Comparison of ENCODE assay signal across 22 cellular contexts in the genomic region with DNA sequence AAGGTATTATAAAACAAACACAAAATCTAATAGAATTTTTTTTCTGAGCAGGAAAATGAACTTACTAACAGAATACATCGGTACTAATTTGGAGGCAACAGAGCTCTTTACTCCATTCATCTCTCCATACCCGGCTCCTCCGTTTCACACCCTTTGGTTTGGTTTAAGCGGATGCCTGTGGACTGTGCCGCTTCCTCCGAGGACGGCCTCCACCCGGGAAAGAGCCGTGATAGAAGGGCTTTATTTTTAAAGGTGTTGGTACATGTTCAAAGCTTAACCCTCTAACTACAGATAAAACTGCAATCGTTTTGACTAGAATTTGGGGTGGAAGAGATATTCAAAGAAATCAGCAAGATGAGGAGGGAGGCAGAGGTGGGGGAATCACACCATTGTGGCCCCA. TPM values are rescaled to one million over a fixed set of nuclear protein-coding genes. Genes with fewer than 3 reads are reported as not detected.
DNase-seq lines count a peak whose midpoint lies in the region; ATAC-seq and TF ChIP-seq lines count a peak whose summit lies in the region.
"Had no signal": no experiment of that assay in that cellular context is flagged by ENCODE, and none has a peak within 500 bp of the region (broad histone marks: within the 10 kb centered on the region; RNA-seq: fewer than 3 reads in every experiment).

No MANE protein-coding gene starts in this region.

- H3F3A ChIP-seq in neural progenitor cell (ENCODE audit: low read depth): peaks cover 29% of the 10 kb centered on the region

- DNase-seq in T-helper 1 cell (no peak), H9 (peak; percentile 20), endodermal cell (peak; percentile 48), neural progenitor cell (ENCODE audit: low spot score) (no peak), HPDE6-E6E7 (ENCODE audit: extremely low spot score) (no peak), putamen (ENCODE audit: low spot score) (no peak)
- DNase-seq: activated CD4-positive, alpha-beta memory T cell treated with anti-CD3 and anti-CD28 coated beads for 36 hours; amniotic stem cell; Calu3; cerebellar nuclear complex; effector CD4-positive, alpha-beta T cell; EL; NCI-H1105; NCI-H524 treated with DMSO at 0.1 percent for 48 hours; pancreas; stimulated activated CD4-positive, alpha-beta T cell treated with anti-CD3 and anti-CD28 coated beads, Interleukin-2, amount 100 ng/mL, for 24 hours; stimulated activated naive CD8-positive, alpha-beta T cell treated with anti-CD3 and anti-CD28 coated beads, Interleukin-15, Interleukin-2, amounts not matched to agents 100 U/mL and 50 U/mL, for 24 hours had no signal

- H3K9ac ChIP-seq in H9 (ENCODE audit: extremely low read depth, insufficient read length, low read length) (no peak overlapping the region), endodermal cell (ENCODE audit: extremely low read depth, low read length, poor library complexity, severe bottlenecking) (no peak overlapping the region), neural progenitor cell (no peak overlapping the region)

- no peak overlapping the region for H4K5ac ChIP-seq in H9 (ENCODE audit: insufficient read length, low read depth, low read length)

- TF ChIP-seq CTCF in H9 (conservative IDR thresholded peaks at IDR 0.05) (no peak), endodermal cell (conservative IDR thresholded peaks at IDR 0.05) (no peak), neural progenitor cell (IDR thresholded peaks at IDR 0.05) (no peak)

- no peak overlapping the region for H2BK5ac ChIP-seq in H9 (ENCODE audit: insufficient read length, low read length)

- H3K4me3 Mint-ChIP-seq in T-helper 1 cell treated with Interleukin-12 subunit alpha and Interleukin-12 subunit beta and Interleukin-4 antibody, amounts not matched to agents 30 μg/mL and 1 μg/mL, for 36 hours: peak overlapping the region; percentile 2
- peak overlapping the region in 1 of 2 experiments; percentile 87; a peak in 3 of 5 replicates for H3K4me3 Mint-ChIP-seq in H9
- H3K4me3 Mint-ChIP-seq in endodermal cell: peak overlapping the region; percentile 67
- peak overlapping the region; percentile 50 for H3K4me3 Mint-ChIP-seq in neural progenitor cell
- H3K4me3 Mint-ChIP-seq: activated CD4-positive, alpha-beta memory T cell treated with anti-CD3 and anti-CD28 coated beads for 36 hours had no signal

- H2BK15ac ChIP-seq in H9 (ENCODE audit: low read depth, low read length): no peak overlapping the region

- no peak overlapping the region for H2BK120ac ChIP-seq in H9 (ENCODE audit: low read depth, low read length, poor library complexity, severe bottlenecking)

- no peaks in the 10 kb centered on the region for H3K9me3 Mint-ChIP-seq in T-helper 1 cell treated with Interleukin-12 subunit alpha and Interleukin-12 subunit beta and Interleukin-4 antibody, amounts not matched to agents 30 μg/mL and 1 μg/mL, for 36 hours
- H3K9me3 Mint-ChIP-seq in H9 (peaks cover 4 to 12% of the 10 kb centered on the region in 2 experiments), endodermal cell (peaks cover 20% of the 10 kb centered on the region), neural progenitor cell (peaks cover 18% of the 10 kb centered on the region)
- H3K9me3 Mint-ChIP-seq: activated CD4-positive, alpha-beta memory T cell treated with anti-CD3 and anti-CD28 coated beads for 36 hours had no signal

- no peaks in the 10 kb centered on the region for H3K36me3 Mint-ChIP-seq in T-helper 1 cell treated with Interleukin-12 subunit alpha and Interleukin-12 subunit beta and Interleukin-4 antibody, amounts not matched to agents 30 μg/mL and 1 μg/mL, for 36 hours (ENCODE audit: low read depth)
- H3K36me3 Mint-ChIP-seq in H9 (ENCODE audit: insufficient read depth in 1 of 3, low read depth in 3 of 3): peaks cover 2 to 25% (median 24%) of the 10 kb centered on the region in 3 experiments; a peak in 5 of 7 replicates
- H3K36me3 Mint-ChIP-seq in endodermal cell (ENCODE audit: low read depth): peaks cover 22% of the 10 kb centered on the region
- no peaks in the 10 kb centered on the region for H3K36me3 Mint-ChIP-seq in neural progenitor cell
- H3K36me3 Mint-ChIP-seq: activated CD4-positive, alpha-beta memory T cell treated with anti-CD3 and anti-CD28 coated beads for 36 hours had no signal

- no peak overlapping the region for H3K14ac ChIP-seq in H9 (ENCODE audit: insufficient read depth, low read length)

- H3K4me2 ChIP-seq in H9 (ENCODE audit: insufficient read depth, insufficient read length, low read length) (no peak overlapping the region), neural progenitor cell (peak overlapping the region; percentile 85)

- H2BK12ac ChIP-seq in H9 (ENCODE audit: insufficient read length, low read depth, low read length): no peak overlapping the region

- H4K91ac ChIP-seq in H9 (ENCODE audit: insufficient read length, low read depth, low read length): no peak overlapping the region

- H3K27ac Mint-ChIP-seq in T-helper 1 cell treated with Interleukin-12 subunit alpha and Interleukin-12 subunit beta and Interleukin-4 antibody, amounts not matched to agents 30 μg/mL and 1 μg/mL, for 36 hours: no peak overlapping the region
- H3K27ac Mint-ChIP-seq in H9: no peak overlapping the region
- no peak overlapping the region for H3K27ac Mint-ChIP-seq in endodermal cell
- H3K27ac Mint-ChIP-seq in neural progenitor cell: no peak overlapping the region
- H3K27ac Mint-ChIP-seq: activated CD4-positive, alpha-beta memory T cell treated with anti-CD3 and anti-CD28 coated beads for 36 hours had no signal

- peaks cover 12% of the 10 kb centered on the region for H3K23me2 ChIP-seq in H9 (ENCODE audit: insufficient read length, low read depth, low read length, poor library complexity, severe bottlenecking)

- no peak overlapping the region for H3K27ac ChIP-seq in H9 (ENCODE audit: insufficient read length, low read depth, low read length)
- no peak overlapping the region for H3K27ac ChIP-seq in endodermal cell (ENCODE audit: low read depth, low read length)
- H3K27ac ChIP-seq in neural progenitor cell: no peak overlapping the region
- H3K27ac ChIP-seq: 22Rv1, pancreas had no signal

- H2AK5ac ChIP-seq in H9 (ENCODE audit: insufficient read length, low read length): no peak overlapping the region

- no peak overlapping the region for H3T11ph ChIP-seq in H9 (ENCODE audit: low read length)

- H3K79me1 ChIP-seq in H9 (ENCODE audit: insufficient read depth, low read depth, low read length, poor library complexity, severe bottlenecking): no peaks in the 10 kb centered on the region

- no peak overlapping the region for H3K4ac ChIP-seq in H9 (ENCODE audit: low read depth, low read length)

- H3K4me3 ChIP-seq in endodermal cell (ENCODE audit: low read length) (peak overlapping the region; percentile 75), neural progenitor cell (no peak overlapping the region)

- H3K56ac ChIP-seq in H9 (ENCODE audit: insufficient read length, low read depth, low read length): no peak overlapping the region

- no peaks in the 10 kb centered on the region for H3K36me3 ChIP-seq in endodermal cell (ENCODE audit: control insufficient read depth, insufficient read depth, low read length)
- no peaks in the 10 kb centered on the region for H3K36me3 ChIP-seq in neural progenitor cell
- H3K36me3 ChIP-seq: pancreas had no signal

- H3K18ac ChIP-seq in H9 (ENCODE audit: insufficient read length, low read depth, low read length): no peak overlapping the region

- H3K23ac ChIP-seq in H9 (ENCODE audit: insufficient read length, low read depth, low read length): no peak overlapping the region

- H3K27me3 ChIP-seq in H9 (ENCODE audit: insufficient read depth, low read length): peaks cover 24% of the 10 kb centered on the region; the same call in 1 of the 2 replicates
- H3K27me3 ChIP-seq in endodermal cell (ENCODE audit: control insufficient read depth, insufficient read depth, low read length, poor library complexity, severe bottlenecking): peaks cover 38% of the 10 kb centered on the region
- peaks cover 56% of the 10 kb centered on the region for H3K27me3 ChIP-seq in neural progenitor cell
- H3K27me3 ChIP-seq: pancreas had no signal

- H3K4me1 ChIP-seq in H9 (ENCODE audit: insufficient read depth, low read length) (peaks cover 9% of the 10 kb centered on the region), endodermal cell (ENCODE audit: control insufficient read depth, insufficient read depth, low read length) (peaks cover 4% of the 10 kb centered on the region), neural progenitor cell (peaks cover 42% of the 10 kb centered on the region)
- H3K4me1 ChIP-seq: pancreas had no signal

- peaks cover 2% of the 10 kb centered on the region for H3K4me1 Mint-ChIP-seq in T-helper 1 cell treated with Interleukin-12 subunit alpha and Interleukin-12 subunit beta and Interleukin-4 antibody, amounts not matched to agents 30 μg/mL and 1 μg/mL, for 36 hours (ENCODE audit: low read depth)
- H3K4me1 Mint-ChIP-seq in H9 (peaks cover 42 to 55% of the 10 kb centered on the region in 2 experiments), endodermal cell (peaks cover 32% of the 10 kb centered on the region), neural progenitor cell (peaks cover 34% of the 10 kb centered on the region)

- H3K27me3 Mint-ChIP-seq in T-helper 1 cell treated with Interleukin-12 subunit alpha and Interleukin-12 subunit beta and Interleukin-4 antibody, amounts not matched to agents 30 μg/mL and 1 μg/mL, for 36 hours (ENCODE audit: low read depth): peaks cover 28% of the 10 kb centered on the region
- H3K27me3 Mint-ChIP-seq in H9 (ENCODE audit: low read depth) (peaks cover 36% of the 10 kb centered on the region), endodermal cell (ENCODE audit: insufficient read depth) (peaks cover 32% of the 10 kb centered on the region), neural progenitor cell (ENCODE audit: insufficient read depth, low read depth) (peaks cover 32% of the 10 kb centered on the region)

- H2AFZ ChIP-seq in H9 (ENCODE audit: low read length) (no peak overlapping the region), neural progenitor cell (replicated peaks) (no peak overlapping the region)

- no peaks in the 10 kb centered on the region for H3K79me2 ChIP-seq in H9 (ENCODE audit: insufficient read depth, low read length)
- no peaks in the 10 kb centered on the region for H3K79me2 ChIP-seq in neural progenitor cell (ENCODE audit: low read depth)

- ATAC-seq in GM21717 (IDR thresholded peaks at IDR 0.05; ENCODE audit: unreplicated experiment): no peak
- ATAC-seq: pancreas; stimulated activated naive CD8-positive, alpha-beta T cell treated with anti-CD3 and anti-CD28 coated beads, Interleukin-15, Interleukin-2, amounts not matched to agents 100 U/mL and 50 U/mL, for 24 hours had no signal

- H3K9me3 ChIP-seq in H9 (ENCODE audit: control insufficient read depth, low read depth, low read length) (no peaks in the 10 kb centered on the region), endodermal cell (ENCODE audit: control insufficient read depth, low read length) (peaks cover 45% of the 10 kb centered on the region), neural progenitor cell (ENCODE audit: low read depth) (no peaks in the 10 kb centered on the region)
- H3K9me3 ChIP-seq: pancreas had no signal

- H4K8ac ChIP-seq in H9 (replicated peaks; ENCODE audit: insufficient read length, low read depth, low read length): no peak overlapping the region

- WGBS in H9 (ENCODE audit: extremely low coverage, insufficient read length, low lambda C conversion rate): no CpG with 5 or more reads among the region's 10 CpGs
- 73 to 100% methylated on average over 1 to 8 of the region's 10 CpGs for WGBS in endodermal cell (ENCODE audit: insufficient coverage in 1 of 2, insufficient read length in 1 of 2), 2 experiments

- H4K20me1 ChIP-seq in H9 (ENCODE audit: control insufficient read depth, insufficient read depth, insufficient read length) (no peaks in the 10 kb centered on the region), neural progenitor cell (ENCODE audit: low read depth) (peaks cover 10% of the 10 kb centered on the region)

- H2BK20ac ChIP-seq in H9 (ENCODE audit: low read depth, low read length, poor library complexity, severe bottlenecking): no peak overlapping the region

RNA-seq across cellular contexts. Expression of a gene that starts 1.9 kb away (rescaled TPM):
- 1.5 and 1.6 TPM in 2 replicates for total RNA-seq in H9 (2021)
- 1 to 10 TPM in 1 of 2 donors, under 1 TPM in 1; 0.64 to 1.8 TPM for total RNA-seq in endodermal cell
- polyA plus RNA-seq in endodermal cell (2013, experiment 1 of 2): 0.57 TPM
- 0.41 TPM for polyA plus RNA-seq in endodermal cell (2013, experiment 2 of 2)
- 0.92 and 3.1 TPM in 2 replicates for total RNA-seq in neural progenitor cell (ENCODE audit: low replicate concordance)
- total RNA-seq: Calu3, HT1080, LHCN-M2 had no signal

Comparison
In these comparisons a context has a peak if more than half of its experiments do, and no peak if none do; other contexts are left out.
1. DNase-seq: peak in H9 (single experiment) and endodermal cell (single experiment); none in T-helper 1 cell (0 of 5), neural progenitor cell (single experiment), HPDE6-E6E7 (single experiment) and putamen (single experiment).